ENCODE assay signal across 8 cellular contexts in the genomic region with DNA sequence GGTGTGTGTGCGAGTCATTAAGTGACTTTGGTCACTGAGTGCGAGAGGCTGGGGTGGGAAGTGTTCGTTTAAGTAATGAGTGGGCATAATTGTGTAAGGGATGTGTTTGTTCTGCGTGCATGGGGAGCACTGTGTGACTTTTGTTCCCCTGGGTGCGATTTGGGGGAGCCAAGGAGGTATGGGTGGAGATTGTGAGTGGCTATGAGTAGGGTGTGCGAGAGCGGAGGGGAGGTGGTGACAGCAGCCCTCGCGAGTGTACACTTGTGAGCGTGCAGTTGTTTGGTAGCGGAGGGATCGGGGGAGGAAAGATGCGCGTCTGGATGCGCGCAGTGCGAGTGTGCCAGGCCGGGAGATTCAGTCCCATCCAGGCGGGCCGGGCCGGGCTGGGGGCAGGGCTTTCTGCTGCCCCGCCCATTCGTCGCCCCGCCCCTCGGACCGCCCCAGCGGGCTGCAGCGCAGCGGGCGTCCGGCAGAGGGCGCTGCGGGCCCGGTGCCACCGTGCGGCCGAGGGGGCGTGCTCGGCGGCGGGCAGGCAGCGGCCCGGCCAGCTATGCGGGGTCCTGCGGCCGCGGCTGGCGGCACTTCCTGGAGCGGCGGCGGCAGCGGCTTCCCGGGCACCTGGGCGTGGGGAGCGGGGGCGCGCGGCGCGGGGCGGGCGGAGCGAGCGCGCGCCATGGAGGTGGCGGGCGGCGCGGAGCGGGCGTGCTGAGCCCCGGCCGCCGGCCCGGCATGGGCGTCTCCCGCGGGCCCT. TPM values are rescaled to one million over a fixed set of nuclear protein-coding genes. Genes with fewer than 3 reads are reported as not detected.
DNase-seq lines count a peak whose midpoint lies in the region; ATAC-seq and TF ChIP-seq lines count a peak whose summit lies in the region.

DGKZ (plus strand) TSS at position 578 of the 751 bp plus-strand sequence. CDS start 197 bp downstream, outside the sequence.

- POLR2A ChIA-PET in GM10248 (lab: Yijun Ruan, JAX), result no interaction called here

- H3K9me3 ChIP-seq in heart left ventricle (no peaks in the 10 kb centered on the region), upper lobe of right lung (no peaks in the 10 kb centered on the region)

- CTCF ChIA-PET in GM10248 (lab: Yijun Ruan, JAX), result interaction anchor here (0.6 to 21.1 kb wide), 15 partner anchors 12 to 272 kb away, joined by 3 to 452 read pairs (median 4); no protein-coding TSS in a partner anchor

- H3K4me1 ChIP-seq in heart left ventricle (peaks cover 5 to 79% (median 54%) of the 10 kb centered on the region in 12 donors), upper lobe of right lung (peaks cover 54% of the 10 kb centered on the region)

- H3K4me3 ChIP-seq in H7 (ENCODE audit: insufficient read depth, low read depth, low read length) (peak within 1 kb of the TSS; percentile 80), heart left ventricle (peak within 1 kb of the TSS; percentile 72 to 95 (median 84)), upper lobe of right lung (peak within 1 kb of the TSS; percentile 75)

- TF ChIP-seq POLR2A in heart left ventricle (IDR thresholded peaks at IDR 0.05), result peak in 1 of 2 donors; percentile 65

- peak; percentile 97 for TF ChIP-seq CTCF in GM10248 (IDR thresholded peaks at IDR 0.05; ENCODE audit: control extremely low read depth, extremely low read depth, low read depth, missing control alignments)
- peak; percentile 49 to 99 (median 82) for TF ChIP-seq CTCF in heart left ventricle (IDR thresholded peaks at IDR 0.05)
- peak; percentile 63 for TF ChIP-seq CTCF in upper lobe of right lung (IDR thresholded peaks at IDR 0.05)

- H3K27ac ChIP-seq in adipose tissue (ENCODE audit: low read depth, low read length) (no peak within 1 kb of the TSS), heart left ventricle (peak within 1 kb of the TSS in 11 of 12 donors; percentile 66 to 93 (median 84)), upper lobe of right lung (peak within 1 kb of the TSS; percentile 68)

- intact Hi-C loops in heart left ventricle (cut with DNase I) (no loop called here), posterior vena cava (cut with DNase I) (no loop called here), upper lobe of right lung (cut with DNase I) (no loop called here)

- H3K27me3 ChIP-seq in H7 (ENCODE audit: control insufficient read depth, insufficient read depth, low read length) (no peaks in the 10 kb centered on the region), heart left ventricle (no peaks in the 10 kb centered on the region), upper lobe of right lung (no peaks in the 10 kb centered on the region)

- ATAC-seq in heart left ventricle, result peak; percentile 61 to 83 (median 78)
- ATAC-seq in upper lobe of right lung, result peak; percentile 95

- 7 to 12% (median 7%) methylated on average over 39 to 80 of the region's 80 CpGs for WGBS in adipose tissue, 3 donors
- WGBS in heart left ventricle, 4 donors, result 6 to 16% (median 10%) methylated on average over 19 to 80 of the region's 80 CpGs

- H3K36me3 ChIP-seq in H7 (replicated peaks; ENCODE audit: control insufficient read depth, insufficient read depth, low read length) (no peaks in the 10 kb centered on the region; the same call in none of the 2 replicates), heart left ventricle (peaks cover 0 to 5% (median 0%) of the 10 kb centered on the region in 9 donors), upper lobe of right lung (no peaks in the 10 kb centered on the region)

- DNase-seq in GM10248 (ENCODE audit: extremely low spot score) (peak; percentile 94), H7 (peak; percentile 99), M059J (ENCODE audit: low read depth) (peak; percentile 75), T-helper 1 cell (peak; percentile 82 to 94 (median 85)), heart left ventricle (peak; percentile 87 to 95 (median 88)), posterior vena cava (ENCODE audit: low spot score) (peak; percentile 96), upper lobe of right lung (peak; percentile 95)

RNA-seq across cellular contexts. Expression of gene DGKZ, which starts in this region (rescaled TPM):
- total RNA-seq in H7 (2014; rRNA removed; shearing (Covaris generic)), result 80.8 and 109 TPM in 2 replicates
- total RNA-seq in M059J (2014; rRNA removed; shearing (Covaris generic)), result 38.4 and 73.4 TPM in 2 replicates
- 10 to 100 TPM; 33.4 to 50.0 (median 46.5) TPM for polyA plus RNA-seq in adipose tissue
- total RNA-seq in heart left ventricle, result 100 to 1,000 TPM in 1 of 9 donors, 10 to 100 TPM in 8; 57.9 to 114 (median 62.5) TPM
- 10 to 100 TPM; 41.7 to 59.5 TPM for polyA plus RNA-seq in heart left ventricle
- total RNA-seq in posterior vena cava, result 10 to 100 TPM; 38.5 to 41.2 TPM
- 50.4 TPM for total RNA-seq in upper lobe of right lung
